ENCODE assay signal across 8 cellular contexts in genomic region chr4:173231916-173232315, GRCh38.
A peak's percentile ranks its signal among the peaks of the same experiment; 100 is the strongest.
DNase-seq lines count a peak whose midpoint lies in the region; ATAC-seq, FAIRE-seq and TF ChIP-seq lines count a peak whose summit lies in the region.

No MANE protein-coding gene starts in this region.

- no peaks in the 10 kb centered on the region for H3K9me3 Mint-ChIP-seq in naive thymus-derived CD4-positive, alpha-beta T cell

- peak overlapping the region in 1 of 9 donors; percentile 19 for H3K27ac Mint-ChIP-seq in naive thymus-derived CD4-positive, alpha-beta T cell

- H3K9me3 ChIP-seq in GM12878 (replicated peaks; ENCODE audit: control insufficient read depth, insufficient read depth, low read length): no peaks in the 10 kb centered on the region; the same call in 1 of the 3 replicates
- H3K9me3 ChIP-seq in naive thymus-derived CD4-positive, alpha-beta T cell (ENCODE audit: control insufficient read depth in 2 of 3, low read length in 3 of 3): no peaks in the 10 kb centered on the region
- no peaks in the 10 kb centered on the region for H3K9me3 ChIP-seq in SJCRH30 (replicated peaks)

- no peak for TF ChIP-seq POLR2A in GM12878 (IDR thresholded peaks at IDR 0.05; ENCODE audit: low read depth, low read length)

- H3K27me3 ChIP-seq in GM12878 (replicated peaks in 1 of 2; ENCODE audit: control insufficient read depth in 2 of 2, insufficient read depth in 2 of 2, low read length in 1 of 2) (no peaks in the 10 kb centered on the region), SJCRH30 (no peaks in the 10 kb centered on the region)
- H3K27me3 ChIP-seq in naive thymus-derived CD4-positive, alpha-beta T cell (ENCODE audit: control insufficient read depth in 2 of 2, insufficient read depth in 2 of 2, low read length in 2 of 2): no peaks in the 10 kb centered on the region

- no peak for TF ChIP-seq EP300 in GM12878 (IDR thresholded peaks at IDR 0.05; ENCODE audit: borderline replicate concordance in 1 of 2, control insufficient read depth in 1 of 2, low read depth in 2 of 2, low read length in 2 of 2)

- ATAC-seq in HG03469 (IDR thresholded peaks at IDR 0.05; ENCODE audit: unreplicated experiment) (peak; percentile 51), GM12878 (peak; percentile 78)
- peak; percentile 45 for ATAC-seq in naive thymus-derived CD4-positive, alpha-beta T cell

- no peaks in the 10 kb centered on the region; the same call in 1 of the 2 replicates for H3K79me2 ChIP-seq in GM12878 (ENCODE audit: control insufficient read depth, insufficient read depth, low read length)

- no peak overlapping the region for H3K9ac ChIP-seq in GM12878 (ENCODE audit: control insufficient read depth, insufficient read depth, low read length)

- WGBS in GM12878 (ENCODE audit: insufficient coverage, insufficient replicate concordance, low lambda C conversion rate, missing lambda C conversion rate): 33% methylated on average over 1 of the region's 1 CpG

- TF ChIP-seq CTCF in GM12878 (IDR thresholded peaks at IDR 0.05 in 2 of 3, conservative IDR thresholded peaks at IDR 0.05 in 1 of 3; ENCODE audit: control insufficient read depth in 2 of 3, extremely low read depth in 1 of 3, insufficient read depth in 1 of 3, low read depth in 3 of 3, low read length in 3 of 3): peak in 2 of 3 experiments; percentile 12 to 32; a peak in 3 of 6 replicates
- no peak for TF ChIP-seq CTCF in GM10248 (IDR thresholded peaks at IDR 0.05; ENCODE audit: control extremely low read depth, extremely low read depth, low read depth, missing control alignments)

- H3K36me3 ChIP-seq in GM12878 (ENCODE audit: control insufficient read depth in 2 of 2, insufficient read depth in 2 of 2, low read length in 1 of 2): peaks cover 0 to 4% of the 10 kb centered on the region in 2 experiments; a peak in 1 of 4 replicates
- H3K36me3 ChIP-seq in naive thymus-derived CD4-positive, alpha-beta T cell (ENCODE audit: control insufficient read depth in 2 of 3, insufficient read depth in 3 of 3, low read length in 3 of 3): no peaks in the 10 kb centered on the region
- H3K36me3 ChIP-seq in SJCRH30: no peaks in the 10 kb centered on the region; the same call in 1 of the 2 replicates

- peak; percentile 51 for TF ChIP-seq RAD21 in GM12878 (IDR thresholded peaks at IDR 0.05; ENCODE audit: insufficient read depth, low read depth, low read length)

- H3K4me2 ChIP-seq in GM12878 (ENCODE audit: control insufficient read depth, insufficient read depth): no peak overlapping the region

- no peaks in the 10 kb centered on the region for H3K27me3 Mint-ChIP-seq in naive thymus-derived CD4-positive, alpha-beta T cell

- in situ Hi-C loops in GM12878 (cut with MboI): no loop called here

- SMC1A ChIA-PET in GM12878 (lab: Charles Lee; ENCODE audit: uncharacterized antibody, unreplicated experiment): interaction anchor here (0.7 to 1.5 kb wide), 5 partner anchors 9 to 219 kb away, joined by 3 to 4 read pairs (median 4); no protein-coding TSS in a partner anchor

- H4K20me1 ChIP-seq in GM12878 (ENCODE audit: control insufficient read depth, insufficient read depth): no peaks in the 10 kb centered on the region

- no peak for FAIRE-seq in GM12878 (lab: Jason Lieb, UNC)

- intact Hi-C loops in GM12878 (cut with micrococcal nuclease; ENCODE audit: unreplicated experiment): no loop called here
- intact Hi-C loops in naive thymus-derived CD4-positive, alpha-beta T cell (cut with micrococcal nuclease): no loop called here

- H3K36me3 Mint-ChIP-seq in naive thymus-derived CD4-positive, alpha-beta T cell: peaks cover 0 to 8% (median 2%) of the 10 kb centered on the region in 5 donors

- H3K4me1 ChIP-seq in GM12878 (ENCODE audit: control insufficient read depth, insufficient read depth, low read length) (no peaks in the 10 kb centered on the region; the same call in 1 of the 2 replicates), SJCRH30 (peaks cover 2% of the 10 kb centered on the region)
- no peaks in the 10 kb centered on the region for H3K4me1 ChIP-seq in naive thymus-derived CD4-positive, alpha-beta T cell (ENCODE audit: control insufficient read depth in 2 of 2, insufficient read depth in 2 of 2, low read length in 2 of 2)

- POLR2A ChIA-PET in GM12878 (lab: Charles Lee): interaction anchor here (0.6 kb wide), 1 partner anchor 29 kb away, joined by 3 read pairs; no protein-coding TSS in a partner anchor
- POLR2A ChIA-PET in naive thymus-derived CD4-positive, alpha-beta T cell (lab: Charles Lee): no interaction called here
- POLR2A ChIA-PET in GM10248 (lab: Yijun Ruan, JAX): no interaction called here

- H3K4me1 Mint-ChIP-seq in naive thymus-derived CD4-positive, alpha-beta T cell: peaks cover 0 to 33% (median 22%) of the 10 kb centered on the region in 7 donors

- H2AFZ ChIP-seq in GM12878 (ENCODE audit: control insufficient read depth, low read depth, low read length): no peak overlapping the region

- RAD21 ChIA-PET in GM12878 (lab: Charles Lee; ENCODE audit: unreplicated experiment): interaction anchor here (1.1 kb wide), 1 partner anchor 25 kb away, joined by 3 read pairs; no protein-coding TSS in a partner anchor

- BruUV-seq in GM12878 (replicated peaks; lab: Mats Ljungman, UMichigan): no TSS peak

- CTCF ChIA-PET in GM12878 (lab: Yijun Ruan, JAX) (interaction anchor here (0.6 to 2.3 kb wide), 5 partner anchors 10 to 386 kb away, joined by 3 to 8 read pairs (median 3); no protein-coding TSS in a partner anchor), GM10248 (lab: Yijun Ruan, JAX) (interaction anchor here (0.9 to 3.2 kb wide), 3 partner anchors 8 to 14 kb away, joined by 3 to 11 read pairs (median 3); no protein-coding TSS in a partner anchor)
- CTCF ChIA-PET in naive thymus-derived CD4-positive, alpha-beta T cell (lab: Charles Lee): no interaction called here

- peak; percentile 39 for DNase-seq in DMS53 (lab: John Stamatoyannopoulos, UW)
- DNase-seq in DMS53 treated with DMSO at 0.1 percent for 48 hours (lab: John Stamatoyannopoulos, UW; ENCODE audit: unreplicated experiment): no peak
- no peak for DNase-seq in GM12878 (ENCODE audit: low read depth, low spot score)
- DNase-seq in naive thymus-derived CD4-positive, alpha-beta T cell: no peak
- DNase-seq in dedifferentiated amniotic fluid mesenchymal stem cell (ENCODE audit: extremely low spot score): no peak
- DNase-seq in SJCRH30: no peak
- no peak for DNase-seq in GM10248 (ENCODE audit: extremely low spot score)

- no peak overlapping the region for H3K4me3 Mint-ChIP-seq in naive thymus-derived CD4-positive, alpha-beta T cell

- H3K27ac ChIP-seq in GM12878 (ENCODE audit: control insufficient read depth, insufficient read depth) (no peak overlapping the region), SJCRH30 (no peak overlapping the region)
- H3K27ac ChIP-seq in naive thymus-derived CD4-positive, alpha-beta T cell (ENCODE audit: low read depth, low read length): no peak overlapping the region

- H3K4me3 ChIP-seq in GM12878 (no peak overlapping the region), SJCRH30 (no peak overlapping the region)
- no peak overlapping the region for H3K4me3 ChIP-seq in naive thymus-derived CD4-positive, alpha-beta T cell (ENCODE audit: low read length)

TF ChIP-seq in GM12878, 131 proteins besides CTCF, POLR2A, EP300 and RAD21 (continues in another document):
- TF ChIP-seq SP1 (IDR thresholded peaks at IDR 0.05; ENCODE audit: low read depth, low read length): no peak
- no peak for TF ChIP-seq PKNOX1 (IDR thresholded peaks at IDR 0.05)
- TF ChIP-seq ESRRA (IDR thresholded peaks at IDR 0.05; ENCODE audit: low read length): no peak
- TF ChIP-seq TCF12 (IDR thresholded peaks at IDR 0.05; ENCODE audit: low read depth, low read length): no peak
- no peak for TF ChIP-seq ZBTB40 (IDR thresholded peaks at IDR 0.05; ENCODE audit: borderline replicate concordance)
- no peak for TF ChIP-seq MTA3 (IDR thresholded peaks at IDR 0.05; ENCODE audit: borderline replicate concordance, low read length)
- TF ChIP-seq NFIC (IDR thresholded peaks at IDR 0.05; ENCODE audit: low read depth, low read length): no peak
- no peak for TF ChIP-seq PAX8 (IDR thresholded peaks at IDR 0.05)
- no peak for TF ChIP-seq SREBF1 (IDR thresholded peaks at IDR 0.05; ENCODE audit: low read length)
- no peak for TF ChIP-seq ETV6 (conservative IDR thresholded peaks at IDR 0.05 in 1 of 2, IDR thresholded peaks at IDR 0.05 in 1 of 2; ENCODE audit: borderline replicate concordance in 1 of 2, low read depth in 1 of 2)
